In genomic region chr12:127619869-127620769, GRCh38 we compare ENCODE assay signal across 23 cellular contexts.
DNase-seq lines count a peak whose midpoint lies in the region; TF ChIP-seq lines count a peak whose summit lies in the region.
"Had no signal": no experiment of that assay in that cellular context is flagged by ENCODE, and none has a peak within 500 bp of the region (broad histone marks: within the 10 kb centered on the region; RNA-seq: fewer than 3 reads in every experiment).

No MANE protein-coding gene starts in this region.

- no peak overlapping the region for H3K4me3 Mint-ChIP-seq in osteocyte (ENCODE audit: unreplicated experiment)
- H3K4me3 Mint-ChIP-seq: activated naive CD8-positive, alpha-beta T cell treated with anti-CD3 and anti-CD28 coated beads, Interleukin-2, amount 50 U/mL, for 24 hours; stimulated activated naive CD8-positive, alpha-beta T cell treated with anti-CD3 and anti-CD28 coated beads, Interleukin-15, Interleukin-2, amounts not matched to agents 100 ng/mL and 50 ng/mL, for 24 hours had no signal

- H3K4me1 ChIP-seq in HUES64 (ENCODE audit: insufficient read depth, low read length) (peaks cover 15% of the 10 kb centered on the region), NT2/D1 (ENCODE audit: insufficient read depth, insufficient read length) (peaks cover 3% of the 10 kb centered on the region)
- H3K4me1 ChIP-seq: A549, BLaER1, breast epithelium, lower lobe of right lung had no signal

- H3K27me3 Mint-ChIP-seq in osteocyte (ENCODE audit: unreplicated experiment): peaks cover 4% of the 10 kb centered on the region
- H3K27me3 Mint-ChIP-seq: activated naive CD8-positive, alpha-beta T cell treated with anti-CD3 and anti-CD28 coated beads, Interleukin-2, amount 50 U/mL, for 24 hours; stimulated activated naive CD8-positive, alpha-beta T cell treated with anti-CD3 and anti-CD28 coated beads, Interleukin-15, Interleukin-2, amounts not matched to agents 100 ng/mL and 50 ng/mL, for 24 hours had no signal

- TF ChIP-seq CTCF in AG10803 (conservative IDR thresholded peaks at IDR 0.05; ENCODE audit: low read length) (no peak), fibroblast of the aortic adventitia (IDR thresholded peaks at IDR 0.05; ENCODE audit: insufficient read depth, low read length) (no peak), osteocyte (IDR thresholded peaks at IDR 0.05) (no peak)

- H3K9me3 ChIP-seq in HUES64 (ENCODE audit: insufficient read depth, low read depth, low read length) (peaks cover 4% of the 10 kb centered on the region; the same call in 1 of the 2 replicates), NT2/D1 (ENCODE audit: insufficient read depth, low read length) (peaks cover 15% of the 10 kb centered on the region; the same call in 1 of the 2 replicates)
- H3K9me3 ChIP-seq: A549, breast epithelium, lower lobe of right lung had no signal

- DNase-seq in AG10803 (ENCODE audit: low read depth) (peak; percentile 1), NT2/D1 (ENCODE audit: low read depth, low spot score) (peak; percentile 38), fibroblast of the aortic adventitia (ENCODE audit: low read depth) (peak; percentile 45), UCSD-AML1 (lab: John Stamatoyannopoulos, UW; ENCODE audit: unreplicated experiment) (no peak), mesenteric fat pad (ENCODE audit: low spot score) (no peak), osteocyte (ENCODE audit: extremely low spot score, unreplicated experiment) (no peak), NOMO-1 treated with DMSO at 0.1 percent for 48 hours (lab: John Stamatoyannopoulos, UW; ENCODE audit: unreplicated experiment) (no peak)
- DNase-seq: activated CD4-positive, alpha-beta T cell treated with anti-CD3 and anti-CD28 coated beads, Interleukin-2, amount 50 U/mL, for 1 hour; activated CD8-positive, alpha-beta memory T cell treated with anti-CD3 and anti-CD28 coated beads, Interleukin-2, amount 50 U/mL, for 48 hours; activated naive CD8-positive, alpha-beta T cell treated with anti-CD3 and anti-CD28 coated beads, Interleukin-2, amount 50 U/mL, for 24 hours; EL; hippocampal formation; IMR-90; kidney; lower lobe of right lung; OCI-M1; SIG-M5; stimulated activated CD4-positive, alpha-beta T cell treated with anti-CD3 and anti-CD28 coated beads, Interleukin-4, amount 100 ng/mL, for 1 hour had no signal

- 0 out of 2 replicates have a peak overlapping the region, but pooled peaks have one; percentile 35 for H3K27ac ChIP-seq in HUES64 (ENCODE audit: low read depth, low read length)
- H3K27ac ChIP-seq: A549, BLaER1, breast epithelium, lower lobe of right lung had no signal

- no peak overlapping the region for H3K27ac Mint-ChIP-seq in osteocyte (ENCODE audit: unreplicated experiment)
- H3K27ac Mint-ChIP-seq: activated naive CD8-positive, alpha-beta T cell treated with anti-CD3 and anti-CD28 coated beads, Interleukin-2, amount 50 U/mL, for 24 hours; stimulated activated naive CD8-positive, alpha-beta T cell treated with anti-CD3 and anti-CD28 coated beads, Interleukin-15, Interleukin-2, amounts not matched to agents 100 ng/mL and 50 ng/mL, for 24 hours had no signal

- H3K36me3 Mint-ChIP-seq in osteocyte (ENCODE audit: unreplicated experiment): no peaks in the 10 kb centered on the region

- H3K36me3 ChIP-seq in HUES64 (ENCODE audit: insufficient read depth, low read length): no peaks in the 10 kb centered on the region
- no peaks in the 10 kb centered on the region for H3K36me3 ChIP-seq in NT2/D1 (ENCODE audit: insufficient read depth, insufficient read length, low read length)
- H3K36me3 ChIP-seq: BLaER1, breast epithelium, lower lobe of right lung had no signal

- 37% methylated on average over 9 of the region's 10 CpGs for WGBS in HUES64

- no peak overlapping the region for H3K4me3 ChIP-seq in AG10803 (ENCODE audit: low read length)
- H3K4me3 ChIP-seq in HUES64 (ENCODE audit: low read length): no peak overlapping the region
- H3K4me3 ChIP-seq in NT2/D1 (ENCODE audit: insufficient read length, low read depth): no peak overlapping the region
- H3K4me3 ChIP-seq in fibroblast of the aortic adventitia (ENCODE audit: low read depth, low read length): no peak overlapping the region
- H3K4me3 ChIP-seq: A549, BLaER1, breast epithelium, lower lobe of right lung had no signal

- H3K27me3 ChIP-seq in HUES64 (ENCODE audit: insufficient read depth, low read length) (no peaks in the 10 kb centered on the region), NT2/D1 (ENCODE audit: insufficient read depth, insufficient read length) (no peaks in the 10 kb centered on the region)
- H3K27me3 ChIP-seq: BLaER1, breast epithelium had no signal

- no peaks in the 10 kb centered on the region for H3K9me3 Mint-ChIP-seq in osteocyte (ENCODE audit: unreplicated experiment)

- H3K9ac ChIP-seq in HUES64 (ENCODE audit: low read depth, low read length): no peak overlapping the region
- H3K9ac ChIP-seq in NT2/D1 (ENCODE audit: insufficient read length, low read depth): no peak overlapping the region
- H3K9ac ChIP-seq: BLaER1 had no signal

- peaks cover 9% of the 10 kb centered on the region for H3K4me1 Mint-ChIP-seq in osteocyte (ENCODE audit: unreplicated experiment)
- H3K4me1 Mint-ChIP-seq: activated naive CD8-positive, alpha-beta T cell treated with anti-CD3 and anti-CD28 coated beads, Interleukin-2, amount 50 U/mL, for 24 hours had no signal

Comparison
In these comparisons a context has a peak if more than half of its experiments do, and no peak if none do; other contexts are left out.
1. DNase-seq: peak in AG10803 (single experiment), NT2/D1 (single experiment) and fibroblast of the aortic adventitia (single experiment); none in UCSD-AML1 (single experiment), mesenteric fat pad (single experiment), osteocyte (single experiment) and NOMO-1 treated with DMSO at 0.1 percent for 48 hours (single experiment).